In the genomic region with DNA sequence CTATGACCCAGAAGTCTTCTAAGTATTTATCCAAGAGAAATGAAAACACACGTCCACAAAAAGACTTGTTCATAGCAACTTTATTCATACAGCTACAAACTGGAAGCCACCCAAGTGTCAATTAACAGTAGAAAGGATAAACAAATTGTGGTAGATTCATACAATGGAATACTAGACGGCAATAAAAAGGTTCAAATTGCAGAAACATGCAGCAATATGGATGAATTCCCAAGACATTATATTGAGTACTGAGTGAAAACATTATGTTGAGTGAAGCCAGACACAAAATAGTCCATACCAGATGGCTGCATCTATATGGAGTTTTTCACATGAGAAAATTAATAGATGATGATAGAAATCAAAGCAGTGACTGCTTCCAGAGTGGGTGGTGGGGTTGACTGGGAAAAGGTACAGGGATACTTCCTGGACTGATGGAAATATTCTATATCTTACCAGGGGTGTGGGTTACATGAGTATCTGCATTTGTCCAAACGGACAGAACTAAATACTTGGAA, we compare ENCODE assay signal across 22 cellular contexts.
DNase-seq lines count a peak whose midpoint lies in the region; ATAC-seq and TF ChIP-seq lines count a peak whose summit lies in the region.
"Had no signal": no experiment of that assay in that cellular context is flagged by ENCODE, and none has a peak within 500 bp of the region (broad histone marks: within the 10 kb centered on the region; RNA-seq: fewer than 3 reads in every experiment).

No MANE protein-coding gene starts in this region.

- no peak for ATAC-seq in SK-N-SH treated with all-trans-retinoic acid at 6 μM for 48 hours
- ATAC-seq: GM12878 had no signal

- peak; percentile 11 for DNase-seq in NCI-H446 treated with DMSO at 0.1 percent for 48 hours (lab: John Stamatoyannopoulos, UW)
- DNase-seq in NCI-H446 (lab: John Stamatoyannopoulos, UW) = no peak
- peak; percentile 64 for DNase-seq in SK-N-DZ (ENCODE audit: low spot score)
- DNase-seq in KG1 (lab: John Stamatoyannopoulos, UW) = no peak
- no peak for DNase-seq in OCI-M2 (lab: John Stamatoyannopoulos, UW; ENCODE audit: unreplicated experiment)
- DNase-seq: 8988T; ACHN; BE2C; C1 segment of cervical spinal cord; CD4-positive, alpha-beta memory T cell; CD4-positive, CD25-positive, alpha-beta regulatory T cell; CD8-positive, alpha-beta memory T cell; COR-L47; DMS 273 treated with DMSO at 0.1 percent for 48 hours; DMS153; DMS53; DMS79; DND-41; EL; GDM1 had no signal

TF ChIP-seq in SK-N-SH treated with all-trans-retinoic acid at 6 μM for 48 hours, 23 proteins besides CTCF, POLR2A, EP300 and RAD21:
- TF ChIP-seq TCF4 (CRISPR knock-in tag; IDR thresholded peaks at IDR 0.05; ENCODE audit: borderline replicate concordance) (peak; percentile 71), SNAI2 (CRISPR knock-in tag; IDR thresholded peaks at IDR 0.05) (no peak)

Comparison
In these comparisons a context has a peak if more than half of its experiments do, and no peak if none do; other contexts are left out.
1. DNase-seq: peak in NCI-H446 treated with DMSO at 0.1 percent for 48 hours (single experiment) and SK-N-DZ (single experiment); none in NCI-H446 (0 of 2), KG1 (single experiment) and OCI-M2 (single experiment).